In the genomic region with DNA sequence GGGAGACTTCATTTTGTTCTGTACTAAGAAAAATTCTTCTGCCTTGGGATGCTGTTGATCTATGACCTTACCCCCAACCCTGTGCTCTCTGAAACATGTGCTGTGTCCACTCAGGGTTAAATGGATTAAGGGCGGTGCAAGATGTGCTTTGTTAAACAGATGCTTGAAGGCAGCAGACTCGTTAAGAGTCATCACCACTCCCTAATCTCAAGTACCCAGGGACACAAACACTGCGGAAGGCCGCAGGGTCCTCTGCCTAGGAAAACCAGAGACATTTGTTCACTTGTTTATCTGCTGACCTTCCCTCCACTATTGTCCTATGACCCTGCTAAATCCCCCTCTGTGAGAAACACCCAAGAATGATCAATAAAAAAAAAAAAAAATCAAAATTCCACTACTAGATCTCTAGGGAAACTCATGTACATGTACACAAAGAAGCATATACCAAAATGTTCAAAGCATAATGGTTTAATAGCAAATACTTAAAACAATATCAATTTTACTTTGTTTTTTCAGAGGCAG, we compare ENCODE assay signal across 1 cellular context.
A peak's percentile ranks its signal among the peaks of the same experiment; 100 is the strongest.
TF ChIP-seq lines count a peak whose summit lies in the region.

No MANE protein-coding gene starts in this region.

TF ChIP-seq in HepG2, 621 proteins besides CTCF, POLR2A, EP300 and RAD21:
- peak; percentile 50 for TF ChIP-seq BCL6 (CRISPR knock-in tag; IDR thresholded peaks at IDR 0.05)
